ENCODE assay signal across 2 cellular contexts in the genomic region with DNA sequence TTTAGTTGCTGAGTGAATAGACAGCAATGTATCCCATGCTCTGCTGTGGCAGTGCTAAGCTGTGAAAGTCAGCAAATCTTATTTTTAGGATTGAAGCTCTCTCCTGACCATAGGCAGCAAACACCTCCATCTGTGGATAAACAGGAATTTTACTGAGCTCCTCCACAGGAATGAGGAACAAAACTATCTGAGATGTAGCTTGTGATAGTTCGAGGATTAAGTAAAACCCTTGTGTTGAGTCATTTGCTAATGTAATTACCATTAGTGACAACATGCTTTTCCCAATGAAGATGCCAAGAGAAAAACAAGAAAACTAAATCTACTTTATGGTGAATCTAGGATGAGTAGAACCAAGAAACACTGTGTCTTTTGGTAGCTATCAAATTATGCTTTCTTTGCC.
TF ChIP-seq lines count a peak whose summit lies in the region.

No MANE protein-coding gene starts in this region.

TF ChIP-seq in SK-N-SH treated with all-trans-retinoic acid at 6 μM for 48 hours, 23 proteins besides CTCF, POLR2A, EP300 and RAD21 (continued from another document):
- TF ChIP-seq CSDC2 (CRISPR knock-in tag; IDR thresholded peaks at IDR 0.05) (no peak), ZC3H10 (CRISPR knock-in tag; IDR thresholded peaks at IDR 0.05) (no peak), ZNF565 (CRISPR knock-in tag; conservative IDR thresholded peaks at IDR 0.05; ENCODE audit: low read depth) (no peak), ZFP30 (CRISPR knock-in tag; IDR thresholded peaks at IDR 0.05) (no peak), ZNF8 (CRISPR knock-in tag; IDR thresholded peaks at IDR 0.05) (no peak), PPARA (CRISPR knock-in tag; IDR thresholded peaks at IDR 0.05; ENCODE audit: borderline replicate concordance) (no peak), TCF4 (CRISPR knock-in tag; IDR thresholded peaks at IDR 0.05; ENCODE audit: borderline replicate concordance) (no peak), ESRRG (CRISPR knock-in tag; IDR thresholded peaks at IDR 0.05) (no peak), TOX (CRISPR knock-in tag; IDR thresholded peaks at IDR 0.05; ENCODE audit: borderline replicate concordance) (no peak)
- TF ChIP-seq, protein P1, sequence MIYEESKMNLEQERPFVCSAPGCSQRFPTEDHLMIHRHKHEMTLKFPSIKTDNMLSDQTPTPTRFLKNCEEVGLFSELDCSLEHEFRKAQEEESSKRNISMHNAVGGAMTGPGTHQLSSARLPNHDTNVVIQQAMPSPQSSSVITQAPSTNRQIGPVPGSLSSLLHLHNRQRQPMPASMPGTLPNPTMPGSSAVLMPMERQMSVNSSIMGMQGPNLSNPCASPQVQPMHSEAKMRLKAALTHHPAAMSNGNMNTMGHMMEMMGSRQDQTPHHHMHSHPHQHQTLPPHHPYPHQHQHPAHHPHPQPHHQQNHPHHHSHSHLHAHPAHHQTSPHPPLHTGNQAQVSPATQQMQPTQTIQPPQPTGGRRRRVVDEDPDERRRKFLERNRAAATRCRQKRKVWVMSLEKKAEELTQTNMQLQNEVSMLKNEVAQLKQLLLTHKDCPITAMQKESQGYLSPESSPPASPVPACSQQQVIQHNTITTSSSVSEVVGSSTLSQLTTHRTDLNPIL (CRISPR knock-in tag; IDR thresholded peaks at IDR 0.05; ENCODE audit: low read depth), result no peak
- TF ChIP-seq, protein P2, sequence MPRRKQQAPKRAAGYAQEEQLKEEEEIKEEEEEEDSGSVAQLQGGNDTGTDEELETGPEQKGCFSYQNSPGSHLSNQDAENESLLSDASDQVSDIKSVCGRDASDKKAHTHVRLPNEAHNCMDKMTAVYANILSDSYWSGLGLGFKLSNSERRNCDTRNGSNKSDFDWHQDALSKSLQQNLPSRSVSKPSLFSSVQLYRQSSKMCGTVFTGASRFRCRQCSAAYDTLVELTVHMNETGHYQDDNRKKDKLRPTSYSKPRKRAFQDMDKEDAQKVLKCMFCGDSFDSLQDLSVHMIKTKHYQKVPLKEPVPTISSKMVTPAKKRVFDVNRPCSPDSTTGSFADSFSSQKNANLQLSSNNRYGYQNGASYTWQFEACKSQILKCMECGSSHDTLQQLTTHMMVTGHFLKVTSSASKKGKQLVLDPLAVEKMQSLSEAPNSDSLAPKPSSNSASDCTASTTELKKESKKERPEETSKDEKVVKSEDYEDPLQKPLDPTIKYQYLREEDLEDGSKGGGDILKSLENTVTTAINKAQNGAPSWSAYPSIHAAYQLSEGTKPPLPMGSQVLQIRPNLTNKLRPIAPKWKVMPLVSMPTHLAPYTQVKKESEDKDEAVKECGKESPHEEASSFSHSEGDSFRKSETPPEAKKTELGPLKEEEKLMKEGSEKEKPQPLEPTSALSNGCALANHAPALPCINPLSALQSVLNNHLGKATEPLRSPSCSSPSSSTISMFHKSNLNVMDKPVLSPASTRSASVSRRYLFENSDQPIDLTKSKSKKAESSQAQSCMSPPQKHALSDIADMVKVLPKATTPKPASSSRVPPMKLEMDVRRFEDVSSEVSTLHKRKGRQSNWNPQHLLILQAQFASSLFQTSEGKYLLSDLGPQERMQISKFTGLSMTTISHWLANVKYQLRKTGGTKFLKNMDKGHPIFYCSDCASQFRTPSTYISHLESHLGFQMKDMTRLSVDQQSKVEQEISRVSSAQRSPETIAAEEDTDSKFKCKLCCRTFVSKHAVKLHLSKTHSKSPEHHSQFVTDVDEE (CRISPR knock-in tag; IDR thresholded peaks at IDR 0.05), result no peak
- TF ChIP-seq, protein P3, sequence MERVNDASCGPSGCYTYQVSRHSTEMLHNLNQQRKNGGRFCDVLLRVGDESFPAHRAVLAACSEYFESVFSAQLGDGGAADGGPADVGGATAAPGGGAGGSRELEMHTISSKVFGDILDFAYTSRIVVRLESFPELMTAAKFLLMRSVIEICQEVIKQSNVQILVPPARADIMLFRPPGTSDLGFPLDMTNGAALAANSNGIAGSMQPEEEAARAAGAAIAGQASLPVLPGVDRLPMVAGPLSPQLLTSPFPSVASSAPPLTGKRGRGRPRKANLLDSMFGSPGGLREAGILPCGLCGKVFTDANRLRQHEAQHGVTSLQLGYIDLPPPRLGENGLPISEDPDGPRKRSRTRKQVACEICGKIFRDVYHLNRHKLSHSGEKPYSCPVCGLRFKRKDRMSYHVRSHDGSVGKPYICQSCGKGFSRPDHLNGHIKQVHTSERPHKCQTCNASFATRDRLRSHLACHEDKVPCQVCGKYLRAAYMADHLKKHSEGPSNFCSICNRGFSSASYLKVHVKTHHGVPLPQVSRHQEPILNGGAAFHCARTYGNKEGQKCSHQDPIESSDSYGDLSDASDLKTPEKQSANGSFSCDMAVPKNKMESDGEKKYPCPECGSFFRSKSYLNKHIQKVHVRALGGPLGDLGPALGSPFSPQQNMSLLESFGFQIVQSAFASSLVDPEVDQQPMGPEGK (CRISPR knock-in tag; IDR thresholded peaks at IDR 0.05; ENCODE audit: borderline replicate concordance), result no peak

TF ChIP-seq in SK-N-SH, 30 proteins besides CTCF, POLR2A, EP300 and RAD21 (continued from another document):
- TF ChIP-seq, protein P4, sequence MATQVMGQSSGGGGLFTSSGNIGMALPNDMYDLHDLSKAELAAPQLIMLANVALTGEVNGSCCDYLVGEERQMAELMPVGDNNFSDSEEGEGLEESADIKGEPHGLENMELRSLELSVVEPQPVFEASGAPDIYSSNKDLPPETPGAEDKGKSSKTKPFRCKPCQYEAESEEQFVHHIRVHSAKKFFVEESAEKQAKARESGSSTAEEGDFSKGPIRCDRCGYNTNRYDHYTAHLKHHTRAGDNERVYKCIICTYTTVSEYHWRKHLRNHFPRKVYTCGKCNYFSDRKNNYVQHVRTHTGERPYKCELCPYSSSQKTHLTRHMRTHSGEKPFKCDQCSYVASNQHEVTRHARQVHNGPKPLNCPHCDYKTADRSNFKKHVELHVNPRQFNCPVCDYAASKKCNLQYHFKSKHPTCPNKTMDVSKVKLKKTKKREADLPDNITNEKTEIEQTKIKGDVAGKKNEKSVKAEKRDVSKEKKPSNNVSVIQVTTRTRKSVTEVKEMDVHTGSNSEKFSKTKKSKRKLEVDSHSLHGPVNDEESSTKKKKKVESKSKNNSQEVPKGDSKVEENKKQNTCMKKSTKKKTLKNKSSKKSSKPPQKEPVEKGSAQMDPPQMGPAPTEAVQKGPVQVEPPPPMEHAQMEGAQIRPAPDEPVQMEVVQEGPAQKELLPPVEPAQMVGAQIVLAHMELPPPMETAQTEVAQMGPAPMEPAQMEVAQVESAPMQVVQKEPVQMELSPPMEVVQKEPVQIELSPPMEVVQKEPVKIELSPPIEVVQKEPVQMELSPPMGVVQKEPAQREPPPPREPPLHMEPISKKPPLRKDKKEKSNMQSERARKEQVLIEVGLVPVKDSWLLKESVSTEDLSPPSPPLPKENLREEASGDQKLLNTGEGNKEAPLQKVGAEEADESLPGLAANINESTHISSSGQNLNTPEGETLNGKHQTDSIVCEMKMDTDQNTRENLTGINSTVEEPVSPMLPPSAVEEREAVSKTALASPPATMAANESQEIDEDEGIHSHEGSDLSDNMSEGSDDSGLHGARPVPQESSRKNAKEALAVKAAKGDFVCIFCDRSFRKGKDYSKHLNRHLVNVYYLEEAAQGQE (IDR thresholded peaks at IDR 0.05; ENCODE audit: low read depth, low read length), result no peak
- TF ChIP-seq YY1 (IDR thresholded peaks at IDR 0.05; ENCODE audit: low read depth) (no peak), ELF1 (IDR thresholded peaks at IDR 0.05) (no peak), SIN3A (IDR thresholded peaks at IDR 0.05; ENCODE audit: borderline replicate concordance, low read depth, low read length) (no peak), RXRA (IDR thresholded peaks at IDR 0.05; ENCODE audit: borderline replicate concordance, low read depth) (no peak)
- TF ChIP-seq, protein P5, sequence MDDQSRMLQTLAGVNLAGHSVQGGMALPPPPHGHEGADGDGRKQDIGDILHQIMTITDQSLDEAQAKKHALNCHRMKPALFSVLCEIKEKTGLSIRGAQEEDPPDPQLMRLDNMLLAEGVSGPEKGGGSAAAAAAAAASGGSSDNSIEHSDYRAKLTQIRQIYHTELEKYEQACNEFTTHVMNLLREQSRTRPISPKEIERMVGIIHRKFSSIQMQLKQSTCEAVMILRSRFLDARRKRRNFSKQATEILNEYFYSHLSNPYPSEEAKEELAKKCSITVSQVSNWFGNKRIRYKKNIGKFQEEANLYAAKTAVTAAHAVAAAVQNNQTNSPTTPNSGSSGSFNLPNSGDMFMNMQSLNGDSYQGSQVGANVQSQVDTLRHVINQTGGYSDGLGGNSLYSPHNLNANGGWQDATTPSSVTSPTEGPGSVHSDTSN (IDR thresholded peaks at IDR 0.05), result no peak
